ENCODE assay signal across 11 cellular contexts in the genomic region with DNA sequence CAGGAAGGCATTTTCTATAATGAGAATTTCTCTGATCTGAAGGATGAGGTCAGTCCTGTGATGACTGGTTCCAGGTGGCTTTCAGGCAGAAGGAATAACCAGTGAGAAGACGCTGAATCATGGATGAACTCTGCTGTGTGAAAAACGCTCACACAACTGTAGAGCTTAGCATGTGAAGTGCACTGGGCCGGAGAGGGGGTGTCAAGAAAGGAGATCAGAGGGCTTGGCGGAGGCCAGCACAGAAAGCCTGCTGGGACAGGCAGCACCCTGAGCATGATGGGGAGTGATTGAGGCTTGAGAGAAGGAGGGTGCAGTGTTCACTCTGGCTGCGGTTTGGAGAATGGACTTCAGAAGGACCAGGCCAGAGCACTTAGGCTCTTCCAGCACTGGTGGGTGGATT.
"Had no signal": no experiment of that assay in that cellular context is flagged by ENCODE, and none has a peak within 500 bp of the region (broad histone marks: within the 10 kb centered on the region; RNA-seq: fewer than 3 reads in every experiment).

No MANE protein-coding gene starts in this region.

- H3K4me1 Mint-ChIP-seq: memory B cell had no signal

- H3K36me3 ChIP-seq: sigmoid colon, stomach had no signal

- H3K9me3 Mint-ChIP-seq: memory B cell; natural killer cell treated with Interleukin-12 subunit alpha and Interleukin-12 subunit beta and Interleukin-15 and Interleukin-18, amount 100 ng/mL, for 72 hours had no signal

- H3K4me3 ChIP-seq: sigmoid colon, stomach had no signal

- H3K36me3 Mint-ChIP-seq: memory B cell; natural killer cell treated with Interleukin-12 subunit alpha and Interleukin-12 subunit beta and Interleukin-15 and Interleukin-18, amount 100 ng/mL, for 72 hours had no signal

- DNase-seq: activated CD4-positive, alpha-beta T cell treated with anti-CD3 and anti-CD28 coated beads for 48 hours; activated naive CD4-positive, alpha-beta T cell treated with Interleukin-2 at 50 U/mL for 16 hours; central memory CD4-positive, alpha-beta T cell; cortex of kidney; effector CD8-positive, alpha-beta T cell; sigmoid colon; stimulated activated CD4-positive, alpha-beta T cell treated with anti-CD3 and anti-CD28 coated beads, Interleukin-4, amount 100 ng/mL, for 4 hours; stomach had no signal

- ATAC-seq: left lobe of liver; natural killer cell treated with Interleukin-12 subunit alpha and Interleukin-12 subunit beta and Interleukin-15 and Interleukin-18, amount 100 ng/mL, for 72 hours had no signal

- H3K4me3 Mint-ChIP-seq: memory B cell; natural killer cell treated with Interleukin-12 subunit alpha and Interleukin-12 subunit beta and Interleukin-15 and Interleukin-18, amount 100 ng/mL, for 72 hours had no signal

- H3K4me1 ChIP-seq: sigmoid colon, stomach had no signal

- H3K27ac Mint-ChIP-seq: memory B cell; natural killer cell treated with Interleukin-12 subunit alpha and Interleukin-12 subunit beta and Interleukin-15 and Interleukin-18, amount 100 ng/mL, for 72 hours had no signal

- H3K27me3 ChIP-seq: sigmoid colon, stomach had no signal

- H3K27ac ChIP-seq: sigmoid colon, stomach had no signal

- H3K9me3 ChIP-seq: sigmoid colon, stomach had no signal
